In the genomic region with DNA sequence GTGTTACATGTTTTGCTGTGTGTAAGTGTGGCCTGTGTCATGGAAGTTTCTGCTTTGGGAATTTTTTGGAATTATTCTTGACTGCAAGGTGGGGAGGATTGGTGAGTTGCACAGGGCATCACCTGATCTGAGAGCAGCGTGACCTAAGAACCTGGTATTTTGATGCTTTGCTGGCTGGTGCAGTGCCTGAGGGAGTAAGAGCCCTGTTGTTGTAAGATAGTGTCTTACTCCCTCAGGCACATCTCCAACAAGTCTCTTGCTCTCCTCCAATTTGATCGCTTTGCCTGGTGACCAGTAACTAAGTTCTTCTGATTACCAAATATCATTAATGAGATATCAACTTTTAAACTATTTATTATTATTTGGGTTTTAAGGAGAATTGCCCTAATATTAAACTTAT, we compare ENCODE assay signal across 1 cellular context.
TF ChIP-seq lines count a peak whose summit lies in the region.

No MANE protein-coding gene starts in this region.

TF ChIP-seq in K562, 482 proteins besides CTCF, POLR2A, EP300 and RAD21:
- TF ChIP-seq, protein P1, sequence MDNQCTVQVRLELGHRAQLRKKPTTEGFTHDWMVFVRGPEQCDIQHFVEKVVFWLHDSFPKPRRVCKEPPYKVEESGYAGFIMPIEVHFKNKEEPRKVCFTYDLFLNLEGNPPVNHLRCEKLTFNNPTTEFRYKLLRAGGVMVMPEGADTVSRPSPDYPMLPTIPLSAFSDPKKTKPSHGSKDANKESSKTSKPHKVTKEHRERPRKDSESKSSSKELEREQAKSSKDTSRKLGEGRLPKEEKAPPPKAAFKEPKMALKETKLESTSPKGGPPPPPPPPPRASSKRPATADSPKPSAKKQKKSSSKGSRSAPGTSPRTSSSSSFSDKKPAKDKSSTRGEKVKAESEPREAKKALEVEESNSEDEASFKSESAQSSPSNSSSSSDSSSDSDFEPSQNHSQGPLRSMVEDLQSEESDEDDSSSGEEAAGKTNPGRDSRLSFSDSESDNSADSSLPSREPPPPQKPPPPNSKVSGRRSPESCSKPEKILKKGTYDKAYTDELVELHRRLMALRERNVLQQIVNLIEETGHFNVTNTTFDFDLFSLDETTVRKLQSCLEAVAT (IDR thresholded peaks at IDR 0.05) = peak in 1 of 2 experiments; percentile 32; a peak in 1 of 4 replicates
- TF ChIP-seq CBFA2T3 (IDR thresholded peaks at IDR 0.05) = peak; percentile 18; the same call in 1 of the 2 replicates
- TF ChIP-seq CBFA2T2 (conservative IDR thresholded peaks at IDR 0.05) = 0 out of 2 replicates have a peak, but pooled peaks have one; percentile 16
TF ChIP-seq in K562: peak in this region for 3; not testable (repeated sequence) for 479.
